In the genomic region with DNA sequence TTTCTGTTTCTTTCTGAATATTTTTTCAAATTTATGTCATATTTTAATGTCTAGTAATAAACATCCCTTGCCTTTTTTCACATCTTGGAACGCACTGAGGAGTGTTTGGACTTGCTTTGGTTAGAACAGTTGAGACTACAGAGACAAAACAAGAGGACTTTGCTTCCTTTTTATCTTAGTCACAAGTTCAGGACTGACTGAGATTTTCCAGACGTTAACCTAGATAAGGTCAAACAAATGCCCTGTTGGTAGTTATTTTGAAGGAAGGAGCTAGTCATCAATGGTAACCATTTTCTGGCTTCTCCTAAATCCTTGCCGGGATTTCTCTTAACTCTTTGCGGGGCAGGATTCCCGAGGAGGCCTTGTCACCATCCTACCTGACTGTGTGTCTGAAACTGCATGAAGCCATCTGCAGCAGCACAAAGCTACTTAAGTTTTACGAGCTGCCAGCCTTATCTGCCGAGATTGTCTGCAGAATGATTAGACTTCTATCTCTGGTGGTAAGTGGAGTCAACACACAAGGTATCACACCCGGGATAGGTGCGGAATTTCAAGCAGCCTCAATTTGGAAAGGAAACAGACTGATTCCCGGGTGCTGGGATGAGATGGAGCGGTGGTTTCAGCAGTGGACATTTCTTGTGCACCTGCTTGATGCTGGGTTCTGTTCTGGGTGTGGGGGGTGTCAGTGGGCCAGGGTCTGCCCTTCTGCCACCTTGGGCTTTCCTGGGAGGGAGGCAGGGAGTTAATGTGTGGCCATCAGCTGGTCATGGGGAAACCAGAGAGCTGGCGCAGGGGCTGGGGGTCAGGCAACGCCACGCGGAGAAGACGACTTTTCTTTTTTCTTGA, we compare ENCODE assay signal across 13 cellular contexts. TPM values are rescaled to one million over a fixed set of nuclear protein-coding genes. Genes with fewer than 3 reads are reported as not detected.
A peak's percentile ranks its signal among the peaks of the same experiment; 100 is the strongest.
DNase-seq lines count a peak whose midpoint lies in the region; ATAC-seq and TF ChIP-seq lines count a peak whose summit lies in the region.
"Had no signal": no experiment of that assay in that cellular context is flagged by ENCODE, and none has a peak within 500 bp of the region (broad histone marks: within the 10 kb centered on the region; RNA-seq: fewer than 3 reads in every experiment).

No MANE protein-coding gene starts in this region.

- no peak overlapping the region for H3K4me3 Mint-ChIP-seq in activated naive CD4-positive, alpha-beta T cell treated with anti-CD3 and anti-CD28 coated beads for 36 hours
- no peak overlapping the region for H3K4me3 Mint-ChIP-seq in activated CD4-positive, alpha-beta memory T cell treated with anti-CD3 and anti-CD28 coated beads for 36 hours
- no peak overlapping the region for H3K4me3 Mint-ChIP-seq in stimulated activated memory B cell treated with anti-CD40 and anti-IgM and Interleukin-4, amounts not matched to agents 10 μg/mL and 1 μg/mL and 100 μg/mL, for 72 hours

- H3K4me1 Mint-ChIP-seq in activated naive CD4-positive, alpha-beta T cell treated with anti-CD3 and anti-CD28 coated beads for 36 hours (ENCODE audit: low read depth), result peaks cover 14% of the 10 kb centered on the region
- H3K4me1 Mint-ChIP-seq in activated CD4-positive, alpha-beta memory T cell treated with anti-CD3 and anti-CD28 coated beads for 36 hours (ENCODE audit: low read depth), result peaks cover 24% of the 10 kb centered on the region
- H3K4me1 Mint-ChIP-seq in stimulated activated memory B cell treated with anti-CD40 and anti-IgM and Interleukin-4, amounts not matched to agents 10 μg/mL and 1 μg/mL and 100 μg/mL, for 72 hours, result no peaks in the 10 kb centered on the region

- TF ChIP-seq CTCF in fibroblast of the aortic adventitia (IDR thresholded peaks at IDR 0.05; ENCODE audit: insufficient read depth, low read length) (no peak), GM10248 (IDR thresholded peaks at IDR 0.05; ENCODE audit: control extremely low read depth, extremely low read depth, low read depth, missing control alignments) (no peak)

- H3K27me3 Mint-ChIP-seq in activated naive CD4-positive, alpha-beta T cell treated with anti-CD3 and anti-CD28 coated beads for 36 hours (ENCODE audit: low read depth), result no peaks in the 10 kb centered on the region
- no peaks in the 10 kb centered on the region for H3K27me3 Mint-ChIP-seq in activated CD4-positive, alpha-beta memory T cell treated with anti-CD3 and anti-CD28 coated beads for 36 hours
- no peaks in the 10 kb centered on the region for H3K27me3 Mint-ChIP-seq in stimulated activated memory B cell treated with anti-CD40 and anti-IgM and Interleukin-4, amounts not matched to agents 10 μg/mL and 1 μg/mL and 100 μg/mL, for 72 hours
- H3K27me3 Mint-ChIP-seq: progenitor cell of endocrine pancreas had no signal

- ATAC-seq in stimulated activated memory B cell treated with anti-CD40 and anti-IgM and Interleukin-4, amounts not matched to agents 10 μg/mL and 1 μg/mL and 100 μg/mL, for 72 hours, result no peak
- no peak for ATAC-seq in HG03442 (IDR thresholded peaks at IDR 0.05; ENCODE audit: unreplicated experiment)

- no peak overlapping the region for H3K4me3 ChIP-seq in fibroblast of the aortic adventitia (ENCODE audit: low read depth, low read length)
- H3K4me3 ChIP-seq: testis had no signal

- H3K27ac Mint-ChIP-seq in activated naive CD4-positive, alpha-beta T cell treated with anti-CD3 and anti-CD28 coated beads for 36 hours, result peak overlapping the region; percentile 61
- H3K27ac Mint-ChIP-seq in activated CD4-positive, alpha-beta memory T cell treated with anti-CD3 and anti-CD28 coated beads for 36 hours, result peak overlapping the region; percentile 84
- H3K27ac Mint-ChIP-seq in stimulated activated memory B cell treated with anti-CD40 and anti-IgM and Interleukin-4, amounts not matched to agents 10 μg/mL and 1 μg/mL and 100 μg/mL, for 72 hours, result peak overlapping the region; percentile 33
- H3K27ac Mint-ChIP-seq: progenitor cell of endocrine pancreas had no signal

- DNase-seq in activated naive CD4-positive, alpha-beta T cell treated with anti-CD3 and anti-CD28 coated beads for 36 hours, result no peak
- DNase-seq in activated naive CD4-positive, alpha-beta T cell treated with Interleukin-2 at 50 U/mL for 16 hours, result no peak
- no peak for DNase-seq in activated CD4-positive, alpha-beta memory T cell treated with anti-CD3 and anti-CD28 coated beads for 36 hours
- DNase-seq in fibroblast of the aortic adventitia (ENCODE audit: low read depth), result peak; percentile 17
- DNase-seq in GM10248 (ENCODE audit: extremely low spot score), result no peak
- no peak for DNase-seq in cerebellar cortex (ENCODE audit: low spot score)
- DNase-seq: anterior cingulate cortex, KBM-7, NCI-H1092 treated with DMSO at 0.1 percent for 48 hours, testis had no signal

- POLR2A ChIA-PET in activated CD4-positive, alpha-beta memory T cell treated with anti-CD3 and anti-CD28 coated beads for 36 hours (lab: Charles Lee), result interaction anchor here (0.8 to 1.4 kb wide), 4 partner anchors 8 to 44 kb away, joined by 3 to 5 read pairs (median 4); no protein-coding TSS in a partner anchor
- POLR2A ChIA-PET in GM10248 (lab: Yijun Ruan, JAX), result no interaction called here

- CTCF ChIA-PET in activated naive CD4-positive, alpha-beta T cell treated with anti-CD3 and anti-CD28 coated beads for 36 hours (lab: Charles Lee), result interaction anchor here (0.8 kb wide), 1 partner anchor 10 kb away, joined by 3 read pairs; no protein-coding TSS in a partner anchor
- CTCF ChIA-PET in activated CD4-positive, alpha-beta memory T cell treated with anti-CD3 and anti-CD28 coated beads for 36 hours (lab: Charles Lee), result interaction anchor here (0.9 to 1.5 kb wide), 3 partner anchors 38 to 114 kb away, joined by 3 to 6 read pairs (median 5); no protein-coding TSS in a partner anchor
- CTCF ChIA-PET in GM10248 (lab: Yijun Ruan, JAX), result interaction anchor here (0.7 to 1.4 kb wide), 2 partner anchors 8 to 13 kb away, joined by 3 read pairs; no protein-coding TSS in a partner anchor

- intact Hi-C loops in activated naive CD4-positive, alpha-beta T cell treated with anti-CD3 and anti-CD28 coated beads for 36 hours (cut with micrococcal nuclease), result no loop called here
- intact Hi-C loops in activated CD4-positive, alpha-beta memory T cell treated with anti-CD3 and anti-CD28 coated beads for 36 hours (cut with micrococcal nuclease), result no loop called here

- H3K36me3 Mint-ChIP-seq in activated naive CD4-positive, alpha-beta T cell treated with anti-CD3 and anti-CD28 coated beads for 36 hours (ENCODE audit: low read depth), result peaks cover 68% of the 10 kb centered on the region
- peaks cover 76% of the 10 kb centered on the region for H3K36me3 Mint-ChIP-seq in activated CD4-positive, alpha-beta memory T cell treated with anti-CD3 and anti-CD28 coated beads for 36 hours
- peaks cover 88% of the 10 kb centered on the region for H3K36me3 Mint-ChIP-seq in stimulated activated memory B cell treated with anti-CD40 and anti-IgM and Interleukin-4, amounts not matched to agents 10 μg/mL and 1 μg/mL and 100 μg/mL, for 72 hours

- H3K9me3 Mint-ChIP-seq in activated naive CD4-positive, alpha-beta T cell treated with anti-CD3 and anti-CD28 coated beads for 36 hours, result no peaks in the 10 kb centered on the region
- no peaks in the 10 kb centered on the region for H3K9me3 Mint-ChIP-seq in activated CD4-positive, alpha-beta memory T cell treated with anti-CD3 and anti-CD28 coated beads for 36 hours
- peaks cover 9% of the 10 kb centered on the region for H3K9me3 Mint-ChIP-seq in stimulated activated memory B cell treated with anti-CD40 and anti-IgM and Interleukin-4, amounts not matched to agents 10 μg/mL and 1 μg/mL and 100 μg/mL, for 72 hours

RNA-seq across cellular contexts. Expression of a gene that starts 48.2 kb away (rescaled TPM):
- total RNA-seq in activated naive CD4-positive, alpha-beta T cell treated with anti-CD3 and anti-CD28 coated beads for 36 hours, result 100 to 1,000 TPM; 234 to 250 TPM
- 100 to 1,000 TPM; 421 to 440 TPM for total RNA-seq in activated CD4-positive, alpha-beta memory T cell treated with anti-CD3 and anti-CD28 coated beads for 36 hours
- total RNA-seq in fibroblast of the aortic adventitia (ENCODE audit: low replicate concordance), result 88.7 and 143 TPM in 2 replicates

Comparison
In these comparisons a context has a peak if more than half of its experiments do, and no peak if none do; other contexts are left out.
1. H3K27ac Mint-ChIP-seq: peak in every context shown above with its lines; median percentile 84 in activated CD4-positive, alpha-beta memory T cell treated with anti-CD3 and anti-CD28 coated beads for 36 hours; 61 in activated naive CD4-positive, alpha-beta T cell treated with anti-CD3 and anti-CD28 coated beads for 36 hours; 33 in stimulated activated memory B cell treated with anti-CD40 and anti-IgM and Interleukin-4, amounts not matched to agents 10 μg/mL and 1 μg/mL and 100 μg/mL, for 72 hours.